Comparison of ENCODE assay signal across 9 cellular contexts in the genomic region with DNA sequence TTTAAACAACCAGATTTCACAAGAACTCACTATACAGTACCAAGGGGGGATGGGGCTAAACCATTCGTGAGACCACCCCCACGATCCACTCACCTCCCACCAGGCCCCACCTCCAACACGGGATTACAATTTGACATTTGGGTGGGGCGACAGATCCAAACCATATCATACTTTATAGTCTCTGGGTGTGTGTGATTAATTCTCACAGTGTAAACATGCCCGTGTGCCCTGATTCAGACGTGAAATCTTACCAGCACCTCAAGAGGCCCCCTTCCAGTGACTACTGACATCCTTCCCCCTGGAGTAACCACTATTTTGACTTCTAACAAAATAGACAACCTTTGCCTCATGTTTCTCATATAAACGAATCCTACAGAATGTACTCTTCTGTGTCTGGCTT. TPM values are rescaled to one million over a fixed set of nuclear protein-coding genes. Genes with fewer than 3 reads are reported as not detected.
"Had no signal": no experiment of that assay in that cellular context is flagged by ENCODE, and none has a peak within 500 bp of the region (broad histone marks: within the 10 kb centered on the region; RNA-seq: fewer than 3 reads in every experiment).

No MANE protein-coding gene starts in this region.

- H3K4me3 Mint-ChIP-seq: GM23338, H9, IgD-negative memory B cell had no signal

- H3K4me3 ChIP-seq: GM23338 had no signal

- DNase-seq: H9, HCEC 1CT had no signal

- ATAC-seq: GM23338, HepG2 had no signal

- H3K36me3 Mint-ChIP-seq: IgD-negative memory B cell had no signal

- H3K27ac ChIP-seq: HL-60 had no signal

- H3K27ac Mint-ChIP-seq: GM23338, IgD-negative memory B cell had no signal

- FAIRE-seq: H1, H54, HepG2 had no signal

- H3K9me3 Mint-ChIP-seq: IgD-negative memory B cell had no signal

RNA-seq across cellular contexts. Expression of gene SEMA5B, which starts 34.3 kb away (rescaled TPM):
- total RNA-seq: HepG2, HT1080 had no signal
- polyA plus RNA-seq: HepG2, IgD-negative memory B cell had no signal
